11 cellular contexts compared by ENCODE assay signal in the genomic region with DNA sequence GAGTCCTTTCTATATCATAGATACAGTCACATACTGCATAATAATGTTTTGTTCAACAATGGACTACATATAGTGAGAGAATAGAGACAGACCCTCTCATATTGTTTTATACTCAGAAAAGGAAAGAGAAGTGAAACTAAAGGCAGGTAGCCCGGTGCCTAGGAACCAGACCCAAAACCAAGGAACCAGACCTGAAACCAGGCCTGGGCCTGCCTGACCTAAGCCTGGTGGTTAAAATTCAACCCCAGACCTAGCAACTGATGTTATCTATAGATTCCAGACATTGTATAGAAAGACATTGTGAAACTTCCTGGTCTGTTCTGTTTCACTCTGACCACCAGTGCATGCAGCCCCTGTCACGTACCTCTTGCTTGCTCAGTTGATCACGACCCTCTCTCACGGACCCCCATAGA. TPM values are rescaled to one million over a fixed set of nuclear protein-coding genes. Genes with fewer than 3 reads are reported as not detected.
DNase-seq lines count a peak whose midpoint lies in the region; ATAC-seq and TF ChIP-seq lines count a peak whose summit lies in the region.
"Not testable (repeated sequence)": the region's sequence is repeated elsewhere in the genome, so short reads cannot be mapped to it uniquely, and the experiment has no call there.
"Had no signal": no experiment of that assay in that cellular context is flagged by ENCODE, and none has a peak within 500 bp of the region (broad histone marks: within the 10 kb centered on the region; RNA-seq: fewer than 3 reads in every experiment).

No MANE protein-coding gene starts in this region.

- not testable (repeated sequence) for H3K4me3 ChIP-seq in NB4 (ENCODE audit: low read depth, low read length)

- not testable (repeated sequence) for H3K9me3 Mint-ChIP-seq in Calu3 (ENCODE audit: low read depth, unreplicated experiment); natural killer cell treated with Interleukin-12 subunit alpha and Interleukin-12 subunit beta and Interleukin-15 and Interleukin-18, amount 100 ng/mL, for 72 hours
- peaks cover 13% of the 10 kb centered on the region for H3K9me3 Mint-ChIP-seq in activated T-cell treated with anti-CD3 and anti-CD28 coated beads, Interleukin-2, amount 50 U/mL, for 4 hours

- not testable (repeated sequence) for TF ChIP-seq CTCF in Calu3 (IDR thresholded peaks at IDR 0.05; ENCODE audit: unreplicated experiment); NB4 (IDR thresholded peaks at IDR 0.05; ENCODE audit: low read depth, low read length)

- not testable (repeated sequence) for H3K4me3 Mint-ChIP-seq in Calu3 (ENCODE audit: low read depth, unreplicated experiment)
- H3K4me3 Mint-ChIP-seq in activated T-cell treated with anti-CD3 and anti-CD28 coated beads, Interleukin-2, amount 50 U/mL, for 4 hours = peak overlapping the region; percentile 85
- H3K4me3 Mint-ChIP-seq in natural killer cell treated with Interleukin-12 subunit alpha and Interleukin-12 subunit beta and Interleukin-15 and Interleukin-18, amount 100 ng/mL, for 72 hours = peak overlapping the region; percentile 86

- TF ChIP-seq POLR2A in NB4 (IDR thresholded peaks at IDR 0.05; ENCODE audit: extremely low read depth, insufficient read length) = not testable (repeated sequence)

- not testable (repeated sequence) for H3K36me3 Mint-ChIP-seq in Calu3 (ENCODE audit: insufficient read depth, unreplicated experiment); activated T-cell treated with anti-CD3 and anti-CD28 coated beads, Interleukin-2, amount 50 U/mL, for 4 hours (ENCODE audit: insufficient read depth); natural killer cell treated with Interleukin-12 subunit alpha and Interleukin-12 subunit beta and Interleukin-15 and Interleukin-18, amount 100 ng/mL, for 72 hours

- H3K27ac Mint-ChIP-seq in Calu3 (ENCODE audit: unreplicated experiment) = peak overlapping the region; percentile 19
- H3K27ac Mint-ChIP-seq in natural killer cell treated with Interleukin-12 subunit alpha and Interleukin-12 subunit beta and Interleukin-15 and Interleukin-18, amount 100 ng/mL, for 72 hours = peak overlapping the region; percentile 75 to 92

- ATAC-seq in GM18907 (IDR thresholded peaks at IDR 0.05; ENCODE audit: unreplicated experiment) (peak; percentile 73), GM21447 (IDR thresholded peaks at IDR 0.05; ENCODE audit: unreplicated experiment) (peak; percentile 64), HG02870 (IDR thresholded peaks at IDR 0.05; ENCODE audit: unreplicated experiment) (peak; percentile 75), HG03342 (IDR thresholded peaks at IDR 0.05; ENCODE audit: unreplicated experiment) (peak; percentile 67)
- ATAC-seq in activated T-cell treated with anti-CD3 and anti-CD28 coated beads, Interleukin-2, amount 50 U/mL, for 4 hours = not testable (repeated sequence)
- ATAC-seq in natural killer cell treated with Interleukin-12 subunit alpha and Interleukin-12 subunit beta and Interleukin-15 and Interleukin-18, amount 100 ng/mL, for 72 hours = peak; percentile 73 to 79

- DNase-seq in Calu3; activated T-cell treated with anti-CD3 and anti-CD28 coated beads, Interleukin-2, amount 50 U/mL, for 4 hours; natural killer cell treated with Interleukin-12 subunit alpha and Interleukin-12 subunit beta and Interleukin-15 and Interleukin-18, amount 100 ng/mL, for 72 hours (ENCODE audit: low spot score): not testable (repeated sequence)
- DNase-seq in NB4 (ENCODE audit: low read depth) = peak; percentile 4

- H3K27me3 Mint-ChIP-seq in Calu3 (ENCODE audit: unreplicated experiment); activated T-cell treated with anti-CD3 and anti-CD28 coated beads, Interleukin-2, amount 50 U/mL, for 4 hours (ENCODE audit: low read depth); natural killer cell treated with Interleukin-12 subunit alpha and Interleukin-12 subunit beta and Interleukin-15 and Interleukin-18, amount 100 ng/mL, for 72 hours: not testable (repeated sequence)

- not testable (repeated sequence) for BruUV-seq in Calu3 (replicated peaks; lab: Mats Ljungman, UMichigan)

- CTCF ChIA-PET in Calu3 (lab: Charles Lee) = not testable (repeated sequence)

- intact Hi-C loops in Calu3 (cut with micrococcal nuclease; ENCODE audit: unreplicated experiment) = not testable (repeated sequence)

- H3K4me1 Mint-ChIP-seq in Calu3 (ENCODE audit: low read depth, unreplicated experiment) = peaks cover 12% of the 10 kb centered on the region
- H3K4me1 Mint-ChIP-seq in activated T-cell treated with anti-CD3 and anti-CD28 coated beads, Interleukin-2, amount 50 U/mL, for 4 hours (ENCODE audit: low read depth) = peaks cover 40% of the 10 kb centered on the region
- H3K4me1 Mint-ChIP-seq in natural killer cell treated with Interleukin-12 subunit alpha and Interleukin-12 subunit beta and Interleukin-15 and Interleukin-18, amount 100 ng/mL, for 72 hours (ENCODE audit: low read depth in 2 of 2) = peaks cover 30 to 34% of the 10 kb centered on the region in 2 donors

RNA-seq across cellular contexts. Expression of gene SAMD3, which starts 37.3 kb away (rescaled TPM):
- total RNA-seq in Calu3 (2022) = not detected in 2 replicates
- 1 to 10 TPM; 2.1 to 2.9 (median 2.2) TPM for total RNA-seq in activated T-cell treated with anti-CD3 and anti-CD28 coated beads, Interleukin-2, amount 50 U/mL, for 4 hours
- 10 to 100 TPM; 14.6 to 39.3 TPM for total RNA-seq in natural killer cell treated with Interleukin-12 subunit alpha and Interleukin-12 subunit beta and Interleukin-15 and Interleukin-18, amount 100 ng/mL, for 72 hours
- total RNA-seq: left ventricle myocardium inferior, myocyte, PC-9 had no signal
